ENCODE assay signal across 9 cellular contexts in genomic region chr4:2867758-2868491, GRCh38. TPM values are rescaled to one million over a fixed set of nuclear protein-coding genes. Genes with fewer than 3 reads are reported as not detected.
DNase-seq lines count a peak whose midpoint lies in the region; ATAC-seq and TF ChIP-seq lines count a peak whose summit lies in the region.
"Had no signal": no experiment of that assay in that cellular context is flagged by ENCODE, and none has a peak within 500 bp of the region (broad histone marks: within the 10 kb centered on the region; RNA-seq: fewer than 3 reads in every experiment).

No MANE protein-coding gene starts in this region.

- peaks cover 24% of the 10 kb centered on the region for H3K36me3 Mint-ChIP-seq in CD8-positive, alpha-beta T cell
- no peaks in the 10 kb centered on the region for H3K36me3 Mint-ChIP-seq in T-helper 17 cell (ENCODE audit: low read depth)
- H3K36me3 Mint-ChIP-seq in glutamatergic neuron (ENCODE audit: unreplicated experiment): no peaks in the 10 kb centered on the region
- peaks cover 4% of the 10 kb centered on the region for H3K36me3 Mint-ChIP-seq in osteocyte (ENCODE audit: unreplicated experiment)
- peaks cover 15% of the 10 kb centered on the region for H3K36me3 Mint-ChIP-seq in activated CD4-positive, alpha-beta T cell treated with anti-CD3 and anti-CD28 coated beads, Interleukin-2, amount 10 ng/mL, durations not matched to agents 7 days and 5 days (ENCODE audit: low read depth)

- peak overlapping the region; percentile 22 for H3K27ac Mint-ChIP-seq in CD8-positive, alpha-beta T cell
- H3K27ac Mint-ChIP-seq in T-helper 17 cell (peak overlapping the region; percentile 80), glutamatergic neuron (ENCODE audit: unreplicated experiment) (peak overlapping the region; percentile 80), osteocyte (ENCODE audit: unreplicated experiment) (peak overlapping the region; percentile 25)
- no peak overlapping the region for H3K27ac Mint-ChIP-seq in activated CD4-positive, alpha-beta T cell treated with anti-CD3 and anti-CD28 coated beads, Interleukin-2, amount 10 ng/mL, durations not matched to agents 7 days and 5 days

- no peak overlapping the region for H3K4me3 Mint-ChIP-seq in CD8-positive, alpha-beta T cell
- H3K4me3 Mint-ChIP-seq in T-helper 17 cell (no peak overlapping the region), glutamatergic neuron (ENCODE audit: unreplicated experiment) (peak overlapping the region; percentile 67), osteocyte (ENCODE audit: unreplicated experiment) (peak overlapping the region; percentile 27)
- H3K4me3 Mint-ChIP-seq in activated CD4-positive, alpha-beta T cell treated with anti-CD3 and anti-CD28 coated beads, Interleukin-2, amount 10 ng/mL, durations not matched to agents 7 days and 5 days: no peak overlapping the region
- H3K4me3 Mint-ChIP-seq: activated B cell treated with CpG ODN at 0.5 μM for 24 hours had no signal

- no peaks in the 10 kb centered on the region for H3K36me3 ChIP-seq in CD8-positive, alpha-beta T cell (ENCODE audit: insufficient read depth, low read length)
- no peaks in the 10 kb centered on the region for H3K36me3 ChIP-seq in MG63

- CTCF ChIA-PET in CD8-positive, alpha-beta T cell (lab: Charles Lee): interaction anchor here (1.1 to 1.2 kb wide), 2 partner anchors 81 to 104 kb away, joined by 3 read pairs; no protein-coding TSS in a partner anchor
- CTCF ChIA-PET in activated CD4-positive, alpha-beta T cell treated with anti-CD3 and anti-CD28 coated beads, Interleukin-2, amount 10 ng/mL, durations not matched to agents 7 days and 5 days (lab: Charles Lee): interaction anchor here (1.0 to 1.8 kb wide), 4 partner anchors 11 to 104 kb away, joined by 3 to 6 read pairs (median 4); no protein-coding TSS in a partner anchor

- POLR2A ChIA-PET in CD8-positive, alpha-beta T cell (lab: Charles Lee): interaction anchor here (0.6 kb wide), 1 partner anchor 18 kb away, joined by 3 read pairs; no protein-coding TSS in a partner anchor
- POLR2A ChIA-PET in activated CD4-positive, alpha-beta T cell treated with anti-CD3 and anti-CD28 coated beads, Interleukin-2, amount 10 ng/mL, durations not matched to agents 7 days and 5 days (lab: Charles Lee): no interaction called here

- TF ChIP-seq CTCF in CD8-positive, alpha-beta T cell (IDR thresholded peaks at IDR 0.05): no peak
- TF ChIP-seq CTCF in glutamatergic neuron (IDR thresholded peaks at IDR 0.05; ENCODE audit: partially characterized antibody, unreplicated experiment): no peak
- no peak for TF ChIP-seq CTCF in osteocyte (IDR thresholded peaks at IDR 0.05)

- no peak for ATAC-seq in CD8-positive, alpha-beta T cell
- no peak for ATAC-seq in T-helper 17 cell

- H3K4me3 ChIP-seq in CD8-positive, alpha-beta T cell (ENCODE audit: low read depth, low read length): no peak overlapping the region
- no peak overlapping the region for H3K4me3 ChIP-seq in MG63

- no peaks in the 10 kb centered on the region for H3K9me3 Mint-ChIP-seq in CD8-positive, alpha-beta T cell
- H3K9me3 Mint-ChIP-seq in glutamatergic neuron (ENCODE audit: unreplicated experiment): peaks cover 8% of the 10 kb centered on the region
- H3K9me3 Mint-ChIP-seq in osteocyte (ENCODE audit: unreplicated experiment): no peaks in the 10 kb centered on the region
- no peaks in the 10 kb centered on the region for H3K9me3 Mint-ChIP-seq in activated CD4-positive, alpha-beta T cell treated with anti-CD3 and anti-CD28 coated beads, Interleukin-2, amount 10 ng/mL, durations not matched to agents 7 days and 5 days
- H3K9me3 Mint-ChIP-seq: activated B cell treated with CpG ODN at 0.5 μM for 24 hours had no signal

- H3K27ac ChIP-seq in CD8-positive, alpha-beta T cell (ENCODE audit: low read depth, low read length): no peak overlapping the region

- no peaks in the 10 kb centered on the region for H3K27me3 Mint-ChIP-seq in CD8-positive, alpha-beta T cell (ENCODE audit: low read depth)
- H3K27me3 Mint-ChIP-seq in T-helper 17 cell: no peaks in the 10 kb centered on the region
- peaks cover 5% of the 10 kb centered on the region for H3K27me3 Mint-ChIP-seq in glutamatergic neuron (ENCODE audit: unreplicated experiment)
- no peaks in the 10 kb centered on the region for H3K27me3 Mint-ChIP-seq in osteocyte (ENCODE audit: unreplicated experiment)
- no peaks in the 10 kb centered on the region for H3K27me3 Mint-ChIP-seq in activated CD4-positive, alpha-beta T cell treated with anti-CD3 and anti-CD28 coated beads, Interleukin-2, amount 10 ng/mL, durations not matched to agents 7 days and 5 days
- H3K27me3 Mint-ChIP-seq: activated B cell treated with CpG ODN at 0.5 μM for 24 hours had no signal

- no peaks in the 10 kb centered on the region for H3K27me3 ChIP-seq in CD8-positive, alpha-beta T cell (ENCODE audit: insufficient read depth, low read length)
- H3K27me3 ChIP-seq in MG63: no peaks in the 10 kb centered on the region

- intact Hi-C loops in CD8-positive, alpha-beta T cell (cut with DNase I, micrococcal nuclease): no loop called here

- H3K9me3 ChIP-seq in CD8-positive, alpha-beta T cell (ENCODE audit: low read length): no peaks in the 10 kb centered on the region
- no peaks in the 10 kb centered on the region for H3K9me3 ChIP-seq in T-helper 17 cell (ENCODE audit: control insufficient read depth, low read length, poor library complexity, severe bottlenecking)
- no peaks in the 10 kb centered on the region for H3K9me3 ChIP-seq in MG63

- H3K4me1 ChIP-seq in CD8-positive, alpha-beta T cell (ENCODE audit: insufficient read depth, low read length): peaks cover 28% of the 10 kb centered on the region

- H3K4me1 Mint-ChIP-seq in CD8-positive, alpha-beta T cell (ENCODE audit: low read depth): peaks cover 84% of the 10 kb centered on the region
- H3K4me1 Mint-ChIP-seq in T-helper 17 cell (peaks cover 46% of the 10 kb centered on the region), glutamatergic neuron (ENCODE audit: low read depth, unreplicated experiment) (peaks cover 64% of the 10 kb centered on the region), osteocyte (ENCODE audit: unreplicated experiment) (peaks cover 53% of the 10 kb centered on the region)
- peaks cover 46% of the 10 kb centered on the region for H3K4me1 Mint-ChIP-seq in activated CD4-positive, alpha-beta T cell treated with anti-CD3 and anti-CD28 coated beads, Interleukin-2, amount 10 ng/mL, durations not matched to agents 7 days and 5 days

- DNase-seq in CD8-positive, alpha-beta T cell: no peak
- no peak for DNase-seq in T-helper 17 cell
- no peak for DNase-seq in glutamatergic neuron
- DNase-seq in osteocyte (ENCODE audit: extremely low spot score, unreplicated experiment): no peak
- DNase-seq in NCI-H526 treated with DMSO at 0.1 percent for 48 hours (lab: John Stamatoyannopoulos, UW): no peak
- DNase-seq in activated CD4-positive, alpha-beta T cell treated with anti-CD3 and anti-CD28 coated beads, Interleukin-2, amount 10 ng/mL, durations not matched to agents 7 days and 5 days: no peak
- no peak for DNase-seq in MG63
- no peak for DNase-seq in middle frontal gyrus (ENCODE audit: extremely low spot score, low spot score)
- DNase-seq: activated B cell treated with CpG ODN at 0.5 μM for 24 hours had no signal

RNA-seq across cellular contexts. Expression of gene ADD1, which starts 24.3 kb away (rescaled TPM):
- total RNA-seq in CD8-positive, alpha-beta T cell: 100 to 1,000 TPM; 129 TPM
- 100 to 1,000 TPM; 211 to 228 TPM for total RNA-seq in T-helper 17 cell
- 276 TPM for total RNA-seq in glutamatergic neuron (ENCODE audit: unreplicated experiment)
- 273 and 274 TPM in 2 replicates for total RNA-seq in osteocyte
- total RNA-seq in activated CD4-positive, alpha-beta T cell treated with anti-CD3 and anti-CD28 coated beads, Interleukin-2, amount 10 ng/mL, durations not matched to agents 7 days and 5 days: 100 to 1,000 TPM; 264 to 266 TPM
- 62.5 and 77.3 TPM in 2 replicates for total RNA-seq in MG63 (2014; rRNA removed; shearing (Covaris generic); ENCODE audit: low replicate concordance)

Comparison
In these comparisons a context has a peak if more than half of its experiments do, and no peak if none do; other contexts are left out.
1. H3K4me3 Mint-ChIP-seq: peak in glutamatergic neuron (single experiment) and osteocyte (single experiment); none in CD8-positive, alpha-beta T cell (single experiment), T-helper 17 cell (single experiment) and activated CD4-positive, alpha-beta T cell treated with anti-CD3 and anti-CD28 coated beads, Interleukin-2, amount 10 ng/mL, durations not matched to agents 7 days and 5 days (single experiment).